ENCODE assay signal across 23 cellular contexts in the genomic region with DNA sequence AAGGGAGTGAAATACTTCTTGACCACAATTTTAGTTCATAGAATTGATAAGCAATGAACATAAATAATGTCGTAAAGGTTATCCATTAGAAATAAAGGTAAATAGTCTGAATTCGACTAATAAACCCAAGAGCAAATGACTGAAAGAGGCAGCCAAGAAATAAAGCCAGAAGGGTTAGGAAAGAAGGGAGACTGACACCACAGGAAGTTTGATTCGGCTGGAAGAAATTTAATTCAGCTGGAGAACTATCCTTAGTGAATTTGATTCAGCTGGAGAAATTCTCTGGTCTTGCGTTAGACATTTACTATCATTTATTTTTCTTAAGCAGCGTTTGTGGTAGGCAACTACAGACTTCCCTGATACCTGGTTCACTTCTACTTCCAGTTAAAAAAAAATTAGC.
"Had no signal": no experiment of that assay in that cellular context is flagged by ENCODE, and none has a peak within 500 bp of the region (broad histone marks: within the 10 kb centered on the region; RNA-seq: fewer than 3 reads in every experiment).

No MANE protein-coding gene starts in this region.

- DNase-seq: activated CD4-positive, alpha-beta T cell treated with anti-CD3 and anti-CD28 coated beads for 4 hours; activated CD4-positive, alpha-beta T cell treated with anti-CD3 and anti-CD28 coated beads, Interleukin-2, amount 50 U/mL, for 48 hours; activated CD4-positive, CD25-positive, alpha-beta regulatory T cell; activated CD8-positive, alpha-beta memory T cell treated with anti-CD3 and anti-CD28 coated beads, Interleukin-2, amount 50 U/mL, for 48 hours; activated naive CD4-positive, alpha-beta T cell; activated T-cell treated with anti-CD3 and anti-CD28 coated beads, Interleukin-2, amount 50 U/mL, for 4 hours; amniotic stem cell; cortex of kidney; endodermal cell; foreskin keratinocyte; glutamatergic neuron; left lung; stimulated activated CD4-positive, alpha-beta T cell treated with anti-CD3 and anti-CD28 coated beads, Interleukin-2, amount 100 ng/mL, for 48 hours; stimulated activated CD8-positive, alpha-beta memory T cell treated with anti-CD3 and anti-CD28 coated beads, Interleukin-4, amount 100 ng/mL, for 48 hours; stimulated activated naive B cell treated with anti-CD40 and anti-IgM and Interleukin-4, amounts not matched to agents 10 μg/mL and 1 μg/mL and 100 μg/mL, for 72 hours; T1000; testis; trophoblast cell had no signal

- H3K9ac ChIP-seq: parathyroid adenoma had no signal

- H3K36me3 ChIP-seq: left lung, vagina had no signal

- H3K27ac ChIP-seq: epithelial cell of prostate, foreskin keratinocyte, left lung, parathyroid adenoma, testis, vagina had no signal

- H3K4me1 ChIP-seq: foreskin keratinocyte, left lung, parathyroid adenoma, testis, vagina had no signal

- H3K4me3 ChIP-seq: left lung, testis, vagina had no signal

- ATAC-seq: activated T-cell treated with anti-CD3 and anti-CD28 coated beads, Interleukin-2, amount 50 U/mL, for 4 hours; foreskin keratinocyte; natural killer cell treated with Interleukin-12 subunit alpha and Interleukin-12 subunit beta and Interleukin-15 and Interleukin-18, amount 100 ng/mL, for 72 hours; stimulated activated naive B cell treated with anti-CD40 and anti-IgM and Interleukin-4, amounts not matched to agents 10 μg/mL and 1 μg/mL and 100 μg/mL, for 72 hours had no signal

- FAIRE-seq: keratinocyte had no signal

- H3K9me3 ChIP-seq: left lung, testis, vagina had no signal

- H3K27me3 ChIP-seq: foreskin keratinocyte, left lung, testis, vagina had no signal
